ENCODE assay signal across 12 cellular contexts in the genomic region with DNA sequence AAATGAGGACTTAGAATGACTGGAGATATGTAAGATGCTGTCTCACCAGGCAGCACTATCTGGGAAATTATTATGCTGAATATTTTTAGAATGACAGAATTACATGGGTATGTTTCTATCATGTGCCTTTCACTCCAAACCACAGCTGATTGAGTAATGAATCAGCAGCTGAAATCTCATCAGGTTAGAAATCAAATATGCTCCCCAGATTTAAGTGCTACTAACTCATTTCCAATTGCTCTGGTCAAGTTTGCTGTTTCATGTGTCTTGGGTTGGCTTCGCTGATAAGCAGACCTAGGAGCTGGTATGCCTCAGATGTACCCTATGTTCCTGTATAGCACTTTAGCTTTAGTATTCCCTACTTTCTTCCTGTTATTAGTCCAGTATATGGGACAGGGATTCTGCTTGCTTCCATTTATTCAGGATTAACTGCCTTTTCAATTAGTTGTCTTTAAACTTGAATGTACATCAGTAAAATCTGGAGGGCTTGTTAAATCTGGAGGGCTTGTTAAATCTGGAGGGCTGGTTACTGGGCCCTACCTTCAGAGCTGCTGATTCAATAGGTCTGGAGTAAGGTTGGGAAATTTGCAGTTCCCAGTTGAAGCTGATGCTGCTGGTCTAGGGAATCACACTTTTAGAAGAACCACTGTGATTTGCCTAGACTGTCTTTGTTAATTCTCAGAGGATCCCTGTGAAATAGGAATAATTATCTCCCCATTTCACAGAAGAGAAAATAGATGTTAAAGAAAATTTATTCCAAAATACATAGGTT.
DNase-seq lines count a peak whose midpoint lies in the region; ATAC-seq, FAIRE-seq and TF ChIP-seq lines count a peak whose summit lies in the region.
"Had no signal": no experiment of that assay in that cellular context is flagged by ENCODE, and none has a peak within 500 bp of the region (broad histone marks: within the 10 kb centered on the region; RNA-seq: fewer than 3 reads in every experiment).

No MANE protein-coding gene starts in this region.

- H3K27me3 ChIP-seq in foreskin keratinocyte (no peaks in the 10 kb centered on the region), upper lobe of right lung (no peaks in the 10 kb centered on the region)

- no peaks in the 10 kb centered on the region for H3K9me3 ChIP-seq in upper lobe of right lung

- ATAC-seq in foreskin keratinocyte (peak; percentile 98), upper lobe of right lung (peak; percentile 55), GM21447 (IDR thresholded peaks at IDR 0.05; ENCODE audit: unreplicated experiment) (no peak), HG03520 (IDR thresholded peaks at IDR 0.05; ENCODE audit: unreplicated experiment) (no peak), GM18505 (IDR thresholded peaks at IDR 0.05; ENCODE audit: unreplicated experiment) (no peak)
- ATAC-seq: stimulated activated naive B cell treated with anti-CD40 and anti-IgM and Interleukin-4, amounts not matched to agents 10 μg/mL and 1 μg/mL and 100 μg/mL, for 72 hours had no signal

- H3K27ac ChIP-seq in foreskin keratinocyte, result peak overlapping the region; percentile 90
- H3K27ac ChIP-seq in upper lobe of right lung, result no peak overlapping the region
- H3K27ac ChIP-seq: KMS-11 had no signal

- TF ChIP-seq POLR2A in H54 (IDR thresholded peaks at IDR 0.05; ENCODE audit: low read depth, low read length) (no peak), GM18505 (IDR thresholded peaks at IDR 0.05; ENCODE audit: borderline replicate concordance, extremely low read depth, insufficient read depth, insufficient read length) (no peak)

- FAIRE-seq in H54 (lab: Jason Lieb, UNC), result peak; percentile 97
- FAIRE-seq: small intestine had no signal

- H3K4me1 ChIP-seq in foreskin keratinocyte, result peaks cover 26% of the 10 kb centered on the region
- peaks cover 3% of the 10 kb centered on the region for H3K4me1 ChIP-seq in upper lobe of right lung

- intact Hi-C loops in upper lobe of right lung (cut with DNase I), result no loop called here

- no peaks in the 10 kb centered on the region for H3K36me3 ChIP-seq in upper lobe of right lung

- peak; percentile 30 for DNase-seq in H54 (ENCODE audit: insufficient read length, low spot score)
- peak; percentile 23 for DNase-seq in SW480 (ENCODE audit: low spot score)
- peak; percentile 89 to 95 for DNase-seq in foreskin keratinocyte
- no peak for DNase-seq in upper lobe of right lung
- DNase-seq: activated CD4-positive, alpha-beta memory T cell treated with anti-CD3 and anti-CD28 coated beads, Interleukin-2, amount 10 ng/mL, durations not matched to agents 7 days and 5 days; NCI-H510A; small intestine; stimulated activated naive B cell treated with anti-CD40 and anti-IgM and Interleukin-4, amounts not matched to agents 10 μg/mL and 1 μg/mL and 100 μg/mL, for 72 hours had no signal

- H3K4me3 ChIP-seq in upper lobe of right lung, result no peak overlapping the region

- TF ChIP-seq CTCF in foreskin keratinocyte (conservative IDR thresholded peaks at IDR 0.05) (no peak), upper lobe of right lung (IDR thresholded peaks at IDR 0.05) (no peak)

Comparison
In these comparisons a context has a peak if more than half of its experiments do, and no peak if none do; other contexts are left out.
1. ATAC-seq: peak in foreskin keratinocyte (single experiment) and upper lobe of right lung (single experiment); none in GM21447 (single experiment), HG03520 (single experiment) and GM18505 (single experiment).